15 cellular contexts compared by ENCODE assay signal in genomic region chr17:32449963-32450362, GRCh38. TPM values are rescaled to one million over a fixed set of nuclear protein-coding genes. Genes with fewer than 3 reads are reported as not detected.
DNase-seq lines count a peak whose midpoint lies in the region; ATAC-seq and TF ChIP-seq lines count a peak whose summit lies in the region.
"Had no signal": no experiment of that assay in that cellular context is flagged by ENCODE, and none has a peak within 500 bp of the region (broad histone marks: within the 10 kb centered on the region; RNA-seq: fewer than 3 reads in every experiment).

No MANE protein-coding gene starts in this region.

- no peaks in the 10 kb centered on the region for H3K9me3 ChIP-seq in HEK293 (ENCODE audit: control insufficient read depth, insufficient read depth, low read depth, low read length)
- no peaks in the 10 kb centered on the region for H3K9me3 ChIP-seq in Loucy (ENCODE audit: insufficient read depth, low read depth, low read length)
- H3K9me3 ChIP-seq: HAP-1 had no signal

- H3K23ac ChIP-seq in mesendoderm (ENCODE audit: low read length) = no peak overlapping the region

- no peak overlapping the region for H3K9ac ChIP-seq in Loucy (ENCODE audit: low read depth, low read length, poor library complexity, severe bottlenecking)
- H3K9ac ChIP-seq in mesendoderm (ENCODE audit: low read length) = no peak overlapping the region

- ATAC-seq in left lobe of liver = no peak
- ATAC-seq: GM23338 had no signal

- no peak overlapping the region for H2AK5ac ChIP-seq in mesendoderm (ENCODE audit: low read length)

- H3K27ac ChIP-seq in HEK293 (ENCODE audit: extremely low read depth, low read depth, low read length) (no peak overlapping the region), mesendoderm (ENCODE audit: low read depth, low read length) (no peak overlapping the region)

- POLR2A ChIA-PET in HEK293 (lab: Yijun Ruan, JAX) = no interaction called here

- H3K27me3 ChIP-seq in Loucy (ENCODE audit: insufficient read depth, low read length, poor library complexity, severe bottlenecking) (no peaks in the 10 kb centered on the region), mesendoderm (ENCODE audit: insufficient read depth, low read length, poor library complexity) (no peaks in the 10 kb centered on the region)

- no peak overlapping the region for H2AFZ ChIP-seq in Loucy (ENCODE audit: low read length)
- H2AFZ ChIP-seq: GM23338 had no signal

- no peak overlapping the region for H3K56ac ChIP-seq in mesendoderm (ENCODE audit: low read length)

- H3K4me2 ChIP-seq in Loucy (ENCODE audit: low read depth, low read length, poor library complexity, severe bottlenecking) (peak overlapping the region; percentile 80), mesendoderm (ENCODE audit: low read length) (no peak overlapping the region)
- H3K4me2 ChIP-seq: GM23338 had no signal

- CTCF ChIA-PET in HEK293 (lab: Yijun Ruan, JAX) = interaction anchor here (11.4 kb wide), 1 partner anchor 13 kb away, joined by 198 read pairs; no protein-coding TSS in a partner anchor

- no peak overlapping the region for H2BK120ac ChIP-seq in mesendoderm (ENCODE audit: low read depth, low read length)

- WGBS in mesendoderm (ENCODE audit: extremely low coverage, insufficient coverage, low lambda C conversion rate) = no CpG with 5 or more reads among the region's 5 CpGs

- H3K9me2 ChIP-seq in Loucy (replicated peaks; ENCODE audit: low read depth, low read length) = no peaks in the 10 kb centered on the region

- peaks cover 82% of the 10 kb centered on the region for H3K79me2 ChIP-seq in Loucy (ENCODE audit: insufficient read depth, low read length)
- H3K79me2 ChIP-seq in mesendoderm (ENCODE audit: control insufficient read depth, insufficient read depth, low read length) = peaks cover 29% of the 10 kb centered on the region

- peaks cover 7% of the 10 kb centered on the region for H3K79me1 ChIP-seq in mesendoderm (ENCODE audit: low read length)

- no peak overlapping the region for H2BK15ac ChIP-seq in mesendoderm (replicated peaks; ENCODE audit: low read depth)

- no peaks in the 10 kb centered on the region for H3F3A ChIP-seq in Loucy (ENCODE audit: low read depth)

- no peak overlapping the region for H3K4me3 ChIP-seq in HEK293 (ENCODE audit: low read depth, low read length)
- H3K4me3 ChIP-seq in Loucy (ENCODE audit: low read length, poor library complexity, severe bottlenecking) = no peak overlapping the region
- no peak overlapping the region for H3K4me3 ChIP-seq in mesendoderm (ENCODE audit: low read length)
- H3K4me3 ChIP-seq: GM23338, HAP-1 had no signal

- no peak overlapping the region for H3K18ac ChIP-seq in mesendoderm (ENCODE audit: low read length)

- H3K4me1 ChIP-seq in HEK293 (ENCODE audit: control insufficient read depth, insufficient read depth, low read length) (peaks cover 9% of the 10 kb centered on the region), Loucy (ENCODE audit: insufficient read depth, low read length, poor library complexity, severe bottlenecking) (peaks cover 45% of the 10 kb centered on the region), mesendoderm (ENCODE audit: control insufficient read depth, low read depth, low read length) (no peaks in the 10 kb centered on the region)

- H4K5ac ChIP-seq in mesendoderm (ENCODE audit: low read length) = no peak overlapping the region

- DNase-seq in mesendoderm (no peak), NCI-H187 treated with DMSO at 0.1 percent for 48 hours (lab: John Stamatoyannopoulos, UW) (no peak), left lobe of liver (ENCODE audit: low spot score) (no peak), H4 (ENCODE audit: low spot score) (no peak)
- DNase-seq: C1 segment of cervical spinal cord; Calu3; CD4-positive, alpha-beta memory T cell; COR-L47; DMS53; DMS79 treated with DMSO at 0.1 percent for 48 hours; GF-D8 had no signal

- H2BK5ac ChIP-seq in mesendoderm (ENCODE audit: low read length) = no peak overlapping the region

- peaks cover 64% of the 10 kb centered on the region for H4K20me1 ChIP-seq in Loucy (ENCODE audit: insufficient read depth, low read length, poor library complexity, severe bottlenecking)

- H3K36me3 ChIP-seq in HEK293 (ENCODE audit: control insufficient read depth in 2 of 2, insufficient read depth in 1 of 2, low read length in 2 of 2) (peaks cover 78 to 89% of the 10 kb centered on the region in 2 experiments), Loucy (ENCODE audit: insufficient read depth, low read length) (peaks cover 60% of the 10 kb centered on the region), mesendoderm (ENCODE audit: control insufficient read depth, insufficient read depth, low read length) (peaks cover 6% of the 10 kb centered on the region)

- no peak overlapping the region for H3K4ac ChIP-seq in mesendoderm (ENCODE audit: low read depth, low read length)

- TF ChIP-seq CTCF in HEK293 (tag by site-specific recombination; IDR thresholded peaks at IDR 0.05) (no peak), Loucy (conservative IDR thresholded peaks at IDR 0.05; ENCODE audit: low read length) (no peak)

- H4K8ac ChIP-seq in mesendoderm (ENCODE audit: low read depth, low read length) = peak overlapping the region; percentile 39

TF ChIP-seq in HEK293, 187 proteins besides CTCF, POLR2A, EP300 and RAD21:
- TF ChIP-seq PATZ1 (tag by site-specific recombination; IDR thresholded peaks at IDR 0.05) (no peak), ZNF398 (tag by site-specific recombination; IDR thresholded peaks at IDR 0.05) (no peak), ZBTB7A (tag by site-specific recombination; IDR thresholded peaks at IDR 0.05; ENCODE audit: low read depth) (no peak), ZNF266 (tag by site-specific recombination; IDR thresholded peaks at IDR 0.05; ENCODE audit: low read depth) (no peak), ZFHX2 (tag by site-specific recombination; conservative IDR thresholded peaks at IDR 0.05) (peak; percentile 68), EGR2 (tag by site-specific recombination; IDR thresholded peaks at IDR 0.05; ENCODE audit: low read depth) (peak; percentile 79), ZBTB48 (tag by site-specific recombination; IDR thresholded peaks at IDR 0.05) (no peak)
TF ChIP-seq in HEK293: peak in this region for 2.

RNA-seq across cellular contexts. Expression of gene PSMD11, which starts 5.7 kb away (rescaled TPM):
- polyA plus RNA-seq in mesendoderm (2013, experiment 1 of 2) = 188 TPM
- 199 TPM for polyA plus RNA-seq in mesendoderm (2013, experiment 2 of 2)
- total RNA-seq in left lobe of liver = 49.1 TPM
- total RNA-seq in H4 (2014; rRNA removed; shearing (Covaris generic)) = 119 and 172 TPM in 2 replicates

RNA-seq across cellular contexts. Expression of gene CDK5R1, which starts 36.8 kb away (rescaled TPM):
- 4.6 TPM for polyA plus RNA-seq in mesendoderm (2013, experiment 1 of 2)
- 4.5 TPM for polyA plus RNA-seq in mesendoderm (2013, experiment 2 of 2)
- 0.68 TPM for total RNA-seq in left lobe of liver
- total RNA-seq in H4 (2014; rRNA removed; shearing (Covaris generic)) = 2.5 and 3.2 TPM in 2 replicates
